ENCODE assay signal across 16 cellular contexts in genomic region chr10:118977864-118978263, GRCh38. TPM values are rescaled to one million over a fixed set of nuclear protein-coding genes. Genes with fewer than 3 reads are reported as not detected.
A peak's percentile ranks its signal among the peaks of the same experiment; 100 is the strongest.
DNase-seq lines count a peak whose midpoint lies in the region; ATAC-seq and TF ChIP-seq lines count a peak whose summit lies in the region.
"Had no signal": no experiment of that assay in that cellular context is flagged by ENCODE, and none has a peak within 500 bp of the region (broad histone marks: within the 10 kb centered on the region; RNA-seq: fewer than 3 reads in every experiment).

No MANE protein-coding gene starts in this region.

- no CpG with 5 or more reads among the region's 13 CpGs for WGBS in neuronal stem cell (ENCODE audit: extremely low coverage in 2 of 2, insufficient read length in 2 of 2, insufficient replicate concordance in 1 of 2), 2 donors

- TF ChIP-seq CTCF in right atrium auricular region (IDR thresholded peaks at IDR 0.05): no peak

- intact Hi-C loops in cardiac septum (cut with DNase I): no loop called here

- H3K4me2 ChIP-seq in neuronal stem cell (ENCODE audit: insufficient read depth, low read length, poor library complexity, severe bottlenecking): no peak overlapping the region
- H3K4me2 ChIP-seq: BLaER1, GM23338 had no signal

- H2AFZ ChIP-seq in neuronal stem cell (ENCODE audit: low read length): no peak overlapping the region
- H2AFZ ChIP-seq: GM23338 had no signal

- no peak overlapping the region for H3K27ac Mint-ChIP-seq in activated T-cell treated with anti-CD3 and anti-CD28 coated beads, Interleukin-2, amount 50 U/mL, for 72 hours
- H3K27ac Mint-ChIP-seq in activated CD4-positive, alpha-beta T cell treated with anti-CD3 and anti-CD28 coated beads, Interleukin-2, amount 10 ng/mL, durations not matched to agents 7 days and 5 days: no peak overlapping the region
- H3K27ac Mint-ChIP-seq: CD14-positive monocyte; CD4-positive, alpha-beta memory T cell; GM23338 had no signal

- H2AK5ac ChIP-seq in neuronal stem cell (ENCODE audit: low read depth, low read length): no peak overlapping the region

- no peak overlapping the region for H4K8ac ChIP-seq in neuronal stem cell (ENCODE audit: low read depth, low read length)

- DNase-seq in cardiac septum (ENCODE audit: low spot score) (peak; percentile 27), right atrium auricular region (ENCODE audit: low spot score) (no peak), ecto neural progenitor cell (ENCODE audit: low spot score) (peak; percentile 26), neuronal stem cell (ENCODE audit: low spot score) (no peak), SW480 (ENCODE audit: low spot score) (no peak)
- DNase-seq in activated T-cell treated with anti-CD3 and anti-CD28 coated beads, Interleukin-2, amount 50 U/mL, for 72 hours: no peak
- no peak for DNase-seq in activated CD4-positive, alpha-beta T cell treated with anti-CD3 and anti-CD28 coated beads, Interleukin-2, amount 10 ng/mL, durations not matched to agents 7 days and 5 days
- DNase-seq: 8988T; CD4-positive, alpha-beta memory T cell; DMS153; DMS79; GDM1 had no signal

- H3K23ac ChIP-seq in neuronal stem cell (ENCODE audit: low read depth, low read length, poor library complexity): no peak overlapping the region

- CTCF ChIA-PET in activated CD4-positive, alpha-beta T cell treated with anti-CD3 and anti-CD28 coated beads, Interleukin-2, amount 10 ng/mL, durations not matched to agents 7 days and 5 days (lab: Charles Lee): interaction anchor here (0.5 kb wide), 1 partner anchor 706 kb away, joined by 4 read pairs; no protein-coding TSS in a partner anchor

- H2BK5ac ChIP-seq in neuronal stem cell (ENCODE audit: low read length): no peak overlapping the region

- no peak overlapping the region for H3K18ac ChIP-seq in neuronal stem cell (ENCODE audit: low read length)

- no peak overlapping the region for H2BK12ac ChIP-seq in neuronal stem cell (ENCODE audit: low read length)

- no peak overlapping the region for H3K4me3 Mint-ChIP-seq in activated T-cell treated with anti-CD3 and anti-CD28 coated beads, Interleukin-2, amount 50 U/mL, for 72 hours
- no peak overlapping the region for H3K4me3 Mint-ChIP-seq in activated CD4-positive, alpha-beta T cell treated with anti-CD3 and anti-CD28 coated beads, Interleukin-2, amount 10 ng/mL, durations not matched to agents 7 days and 5 days
- H3K4me3 Mint-ChIP-seq: CD14-positive monocyte; CD4-positive, alpha-beta memory T cell; GM23338 had no signal

- POLR2A ChIA-PET in activated CD4-positive, alpha-beta T cell treated with anti-CD3 and anti-CD28 coated beads, Interleukin-2, amount 10 ng/mL, durations not matched to agents 7 days and 5 days (lab: Charles Lee): no interaction called here

- H3K27me3 Mint-ChIP-seq in activated T-cell treated with anti-CD3 and anti-CD28 coated beads, Interleukin-2, amount 50 U/mL, for 72 hours (ENCODE audit: low read depth): peaks cover 26% of the 10 kb centered on the region
- peaks cover 11% of the 10 kb centered on the region for H3K27me3 Mint-ChIP-seq in activated CD4-positive, alpha-beta T cell treated with anti-CD3 and anti-CD28 coated beads, Interleukin-2, amount 10 ng/mL, durations not matched to agents 7 days and 5 days

- peak overlapping the region; percentile 27 for H2BK15ac ChIP-seq in neuronal stem cell (ENCODE audit: low read length)

- H3K4ac ChIP-seq in neuronal stem cell (ENCODE audit: low read length): no peak overlapping the region

- H3K14ac ChIP-seq in neuronal stem cell (ENCODE audit: low read length): no peak overlapping the region

- H4K91ac ChIP-seq in neuronal stem cell (ENCODE audit: low read depth, low read length, poor library complexity): no peak overlapping the region

- H3K9me3 ChIP-seq in right atrium auricular region (peaks cover 0 to 11% of the 10 kb centered on the region in 2 donors), neuronal stem cell (replicated peaks in 1 of 2; ENCODE audit: control insufficient read depth in 2 of 2, insufficient read depth in 1 of 2, low read depth in 1 of 2, low read length in 2 of 2) (peaks cover 0 to 8% of the 10 kb centered on the region in 2 donors)

- H3K36me3 ChIP-seq in right atrium auricular region: no peaks in the 10 kb centered on the region
- H3K36me3 ChIP-seq in neuronal stem cell (replicated peaks in 1 of 2; ENCODE audit: control insufficient read depth in 2 of 2, insufficient read depth in 2 of 2, low read length in 2 of 2): no peaks in the 10 kb centered on the region
- H3K36me3 ChIP-seq: BLaER1 had no signal

- H3K4me3 ChIP-seq in right atrium auricular region (no peak overlapping the region), neuronal stem cell (ENCODE audit: low read length in 2 of 2) (no peak overlapping the region)
- H3K4me3 ChIP-seq: BLaER1, GM23338 had no signal

- H3K27ac ChIP-seq in right atrium auricular region (no peak overlapping the region), neuronal stem cell (replicated peaks; ENCODE audit: low read length) (no peak overlapping the region)
- H3K27ac ChIP-seq: BLaER1 had no signal

- H3K27me3 ChIP-seq in right atrium auricular region (no peaks in the 10 kb centered on the region), neuronal stem cell (ENCODE audit: control insufficient read depth in 3 of 3, insufficient read depth in 3 of 3, low read depth in 1 of 3, low read length in 3 of 3) (peaks cover 0 to 3% (median 0%) of the 10 kb centered on the region in 3 experiments)
- H3K27me3 ChIP-seq: BLaER1 had no signal

- H3K4me1 Mint-ChIP-seq in activated T-cell treated with anti-CD3 and anti-CD28 coated beads, Interleukin-2, amount 50 U/mL, for 72 hours (ENCODE audit: low read depth): no peaks in the 10 kb centered on the region
- no peaks in the 10 kb centered on the region for H3K4me1 Mint-ChIP-seq in activated CD4-positive, alpha-beta T cell treated with anti-CD3 and anti-CD28 coated beads, Interleukin-2, amount 10 ng/mL, durations not matched to agents 7 days and 5 days
- H3K4me1 Mint-ChIP-seq: CD14-positive monocyte; CD4-positive, alpha-beta memory T cell had no signal

- peaks cover 4 to 5% of the 10 kb centered on the region in 2 donors for H3K9me3 Mint-ChIP-seq in activated T-cell treated with anti-CD3 and anti-CD28 coated beads, Interleukin-2, amount 50 U/mL, for 72 hours
- H3K9me3 Mint-ChIP-seq in activated CD4-positive, alpha-beta T cell treated with anti-CD3 and anti-CD28 coated beads, Interleukin-2, amount 10 ng/mL, durations not matched to agents 7 days and 5 days: no peaks in the 10 kb centered on the region

- H3K4me1 ChIP-seq in right atrium auricular region (no peaks in the 10 kb centered on the region), neuronal stem cell (ENCODE audit: control insufficient read depth in 2 of 2, insufficient read depth in 1 of 2, low read depth in 1 of 2, low read length in 2 of 2) (peaks cover 5 to 7% of the 10 kb centered on the region in 2 donors)

- no peaks in the 10 kb centered on the region for H3K79me1 ChIP-seq in neuronal stem cell (ENCODE audit: low read depth, low read length)

- H3K36me3 Mint-ChIP-seq in activated T-cell treated with anti-CD3 and anti-CD28 coated beads, Interleukin-2, amount 50 U/mL, for 72 hours (ENCODE audit: insufficient read depth in 2 of 2): peaks cover 0 to 1% of the 10 kb centered on the region in 2 donors
- no peaks in the 10 kb centered on the region for H3K36me3 Mint-ChIP-seq in activated CD4-positive, alpha-beta T cell treated with anti-CD3 and anti-CD28 coated beads, Interleukin-2, amount 10 ng/mL, durations not matched to agents 7 days and 5 days (ENCODE audit: low read depth)
- H3K36me3 Mint-ChIP-seq: CD14-positive monocyte had no signal

- no peak overlapping the region for H2BK120ac ChIP-seq in neuronal stem cell (ENCODE audit: low read depth, low read length)

- no peak overlapping the region for H3K9ac ChIP-seq in neuronal stem cell (ENCODE audit: low read depth, low read length, poor library complexity)
- H3K9ac ChIP-seq: BLaER1 had no signal

- no peak for ATAC-seq in activated T-cell treated with anti-CD3 and anti-CD28 coated beads, Interleukin-2, amount 50 U/mL, for 72 hours (replicated peaks in 1 of 2)
- ATAC-seq: GM23338, HCT116 had no signal

RNA-seq across cellular contexts. Expression of gene NANOS1, which starts 51.6 kb away (rescaled TPM):
- total RNA-seq in cardiac septum: 10.3 TPM
- total RNA-seq in right atrium auricular region: 1 to 10 TPM; 5.2 to 7.8 TPM
- polyA plus RNA-seq in neuronal stem cell (2013, experiment 1 of 2): 10.7 TPM
- 11.1 TPM for polyA plus RNA-seq in neuronal stem cell (2013, experiment 2 of 2)
- under 1 TPM; 0.31 to 0.37 TPM for total RNA-seq in activated T-cell treated with anti-CD3 and anti-CD28 coated beads, Interleukin-2, amount 50 U/mL, for 72 hours
- under 1 TPM; 0.12 to 0.19 TPM for total RNA-seq in activated CD4-positive, alpha-beta T cell treated with anti-CD3 and anti-CD28 coated beads, Interleukin-2, amount 10 ng/mL, durations not matched to agents 7 days and 5 days
- polyA plus RNA-seq: CD14-positive monocyte had no signal

Comparison
In these comparisons a context has a peak if more than half of its experiments do, and no peak if none do; other contexts are left out.
1. DNase-seq: peak in cardiac septum (single experiment) and ecto neural progenitor cell (single experiment); none in right atrium auricular region (single experiment), neuronal stem cell (single experiment), activated T-cell treated with anti-CD3 and anti-CD28 coated beads, Interleukin-2, amount 50 U/mL, for 72 hours (0 of 2), activated CD4-positive, alpha-beta T cell treated with anti-CD3 and anti-CD28 coated beads, Interleukin-2, amount 10 ng/mL, durations not matched to agents 7 days and 5 days (single experiment) and SW480 (single experiment).